11 cellular contexts compared by ENCODE assay signal in the genomic region with DNA sequence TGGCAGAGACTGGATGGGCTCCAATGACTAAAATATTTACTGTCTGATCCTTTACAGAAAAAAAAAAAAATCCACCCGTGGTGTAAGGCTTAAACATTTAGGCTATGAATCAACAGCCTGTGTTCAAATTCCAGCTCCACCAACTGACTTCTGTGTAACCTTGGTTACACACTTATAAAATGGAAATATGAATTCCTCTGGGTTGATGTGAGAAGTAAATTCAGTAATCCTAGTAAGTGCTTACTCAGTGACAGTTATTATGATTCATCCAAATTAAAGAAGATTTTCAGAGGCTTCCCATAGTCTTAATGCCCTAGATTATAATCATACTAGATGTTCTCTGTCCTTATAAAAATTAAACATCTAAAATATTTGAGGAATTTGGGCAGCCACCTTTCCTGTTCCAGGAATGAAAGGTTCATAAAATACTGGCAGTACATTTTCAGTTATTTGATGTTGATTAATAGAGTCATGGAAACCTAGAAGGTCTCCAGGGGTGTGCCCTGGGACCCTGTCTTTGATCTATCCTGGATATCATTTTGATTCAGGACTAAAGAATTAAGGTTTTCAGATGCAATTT.
DNase-seq lines count a peak whose midpoint lies in the region; ATAC-seq, FAIRE-seq and TF ChIP-seq lines count a peak whose summit lies in the region.
"Had no signal": no experiment of that assay in that cellular context is flagged by ENCODE, and none has a peak within 500 bp of the region (broad histone marks: within the 10 kb centered on the region; RNA-seq: fewer than 3 reads in every experiment).

No MANE protein-coding gene starts in this region.

- no peaks in the 10 kb centered on the region for H3K36me3 Mint-ChIP-seq in activated T-cell treated with anti-CD3 and anti-CD28 coated beads, Interleukin-2, amount 50 U/mL, for 4 hours (ENCODE audit: insufficient read depth)
- H3K36me3 Mint-ChIP-seq in activated T-cell treated with anti-CD3 and anti-CD28 coated beads, Interleukin-2, amount 50 U/mL, for 24 hours (ENCODE audit: low read depth), result no peaks in the 10 kb centered on the region
- H3K36me3 Mint-ChIP-seq in CD8-positive, alpha-beta memory T cell, result no peaks in the 10 kb centered on the region
- H3K36me3 Mint-ChIP-seq: natural killer cell treated with Interleukin-12 subunit alpha and Interleukin-12 subunit beta and Interleukin-15 and Interleukin-18, amount 100 ng/mL, for 72 hours had no signal

- in situ Hi-C loops in GM12878 (cut with MboI), result loop anchor here (10.0 kb wide), 1 partner anchor 359 kb away; no protein-coding TSS in a partner anchor

- H4K20me1 ChIP-seq in GM12878 (ENCODE audit: control insufficient read depth, insufficient read depth), result no peaks in the 10 kb centered on the region

- no peak overlapping the region for H2AFZ ChIP-seq in GM12878 (ENCODE audit: control insufficient read depth, low read depth, low read length)

- H3K27me3 ChIP-seq in GM12878 (replicated peaks in 1 of 2; ENCODE audit: control insufficient read depth in 2 of 2, insufficient read depth in 2 of 2, low read length in 1 of 2) (no peaks in the 10 kb centered on the region), testis (no peaks in the 10 kb centered on the region)
- H3K27me3 ChIP-seq in CD8-positive, alpha-beta memory T cell (ENCODE audit: insufficient read depth, low read length, poor library complexity, severe bottlenecking), result no peaks in the 10 kb centered on the region

- ATAC-seq in activated T-cell treated with anti-CD3 and anti-CD28 coated beads, Interleukin-2, amount 50 U/mL, for 4 hours, result peak; percentile 62 to 74
- ATAC-seq in GM12878, result no peak
- peak; percentile 28 for ATAC-seq in left colon

- H3K4me2 ChIP-seq in GM12878 (ENCODE audit: control insufficient read depth, insufficient read depth), result no peak overlapping the region

- H3K27ac ChIP-seq in GM12878 (ENCODE audit: control insufficient read depth, insufficient read depth) (no peak overlapping the region), testis (no peak overlapping the region)
- H3K27ac ChIP-seq in CD8-positive, alpha-beta memory T cell (ENCODE audit: low read depth, low read length), result no peak overlapping the region
- H3K27ac ChIP-seq: C4-2B had no signal

- no peak overlapping the region for H3K4me3 ChIP-seq in GM12878
- H3K4me3 ChIP-seq in CD8-positive, alpha-beta memory T cell (ENCODE audit: low read length), result no peak overlapping the region
- H3K4me3 ChIP-seq in testis, result no peak overlapping the region

- H3K9ac ChIP-seq in GM12878 (ENCODE audit: control insufficient read depth, insufficient read depth, low read length), result no peak overlapping the region

- no peak for TF ChIP-seq EP300 in GM12878 (IDR thresholded peaks at IDR 0.05; ENCODE audit: borderline replicate concordance in 1 of 2, control insufficient read depth in 1 of 2, low read depth in 2 of 2, low read length in 2 of 2)

- H3K36me3 ChIP-seq in GM12878 (ENCODE audit: control insufficient read depth in 2 of 2, insufficient read depth in 2 of 2, low read length in 1 of 2) (no peaks in the 10 kb centered on the region), testis (ENCODE audit: low read depth, missing control alignments) (no peaks in the 10 kb centered on the region)
- no peaks in the 10 kb centered on the region for H3K36me3 ChIP-seq in CD8-positive, alpha-beta memory T cell (ENCODE audit: insufficient read depth, low read length)

- no peak overlapping the region for H3K4me3 Mint-ChIP-seq in activated T-cell treated with anti-CD3 and anti-CD28 coated beads, Interleukin-2, amount 50 U/mL, for 4 hours
- no peak overlapping the region for H3K4me3 Mint-ChIP-seq in activated T-cell treated with anti-CD3 and anti-CD28 coated beads, Interleukin-2, amount 50 U/mL, for 24 hours
- H3K4me3 Mint-ChIP-seq in CD8-positive, alpha-beta memory T cell, result no peak overlapping the region
- H3K4me3 Mint-ChIP-seq: natural killer cell treated with Interleukin-12 subunit alpha and Interleukin-12 subunit beta and Interleukin-15 and Interleukin-18, amount 100 ng/mL, for 72 hours had no signal

- no peaks in the 10 kb centered on the region for H3K27me3 Mint-ChIP-seq in activated T-cell treated with anti-CD3 and anti-CD28 coated beads, Interleukin-2, amount 50 U/mL, for 4 hours (ENCODE audit: low read depth)
- no peaks in the 10 kb centered on the region for H3K27me3 Mint-ChIP-seq in activated T-cell treated with anti-CD3 and anti-CD28 coated beads, Interleukin-2, amount 50 U/mL, for 24 hours
- H3K27me3 Mint-ChIP-seq in CD8-positive, alpha-beta memory T cell, result peaks cover 0 to 2% of the 10 kb centered on the region in 2 donors
- H3K27me3 Mint-ChIP-seq: natural killer cell treated with Interleukin-12 subunit alpha and Interleukin-12 subunit beta and Interleukin-15 and Interleukin-18, amount 100 ng/mL, for 72 hours had no signal

- SMC1A ChIA-PET in GM12878 (lab: Charles Lee; ENCODE audit: uncharacterized antibody, unreplicated experiment), result interaction anchor here (1.1 kb wide), 1 partner anchor 8 kb away, joined by 3 read pairs; no protein-coding TSS in a partner anchor

- no peak for DNase-seq in activated T-cell treated with anti-CD3 and anti-CD28 coated beads, Interleukin-2, amount 50 U/mL, for 4 hours
- no peak for DNase-seq in activated T-cell treated with anti-CD3 and anti-CD28 coated beads, Interleukin-2, amount 50 U/mL, for 24 hours
- DNase-seq in GM12878 (ENCODE audit: low read depth, low spot score) (no peak), left colon (no peak), urothelium cell line (ENCODE audit: low spot score) (peak; percentile 90), testis (no peak), NCI-H1105 (lab: John Stamatoyannopoulos, UW) (no peak)
- no peak for DNase-seq in CD8-positive, alpha-beta memory T cell
- DNase-seq: substantia nigra had no signal

- TF ChIP-seq POLR2A in GM12878 (IDR thresholded peaks at IDR 0.05; ENCODE audit: low read depth, low read length) (no peak), testis (IDR thresholded peaks at IDR 0.05) (no peak)

- intact Hi-C loops in GM12878 (cut with micrococcal nuclease; ENCODE audit: unreplicated experiment) (no loop called here), left colon (cut with DNase I, micrococcal nuclease) (no loop called here), testis (cut with DNase I; ENCODE audit: low total_unique reads) (no loop called here)

- no peak for TF ChIP-seq RAD21 in GM12878 (IDR thresholded peaks at IDR 0.05; ENCODE audit: insufficient read depth, low read depth, low read length)

- no peaks in the 10 kb centered on the region for H3K9me3 Mint-ChIP-seq in activated T-cell treated with anti-CD3 and anti-CD28 coated beads, Interleukin-2, amount 50 U/mL, for 4 hours
- no peaks in the 10 kb centered on the region for H3K9me3 Mint-ChIP-seq in activated T-cell treated with anti-CD3 and anti-CD28 coated beads, Interleukin-2, amount 50 U/mL, for 24 hours
- H3K9me3 Mint-ChIP-seq in CD8-positive, alpha-beta memory T cell, result no peaks in the 10 kb centered on the region
- H3K9me3 Mint-ChIP-seq: natural killer cell treated with Interleukin-12 subunit alpha and Interleukin-12 subunit beta and Interleukin-15 and Interleukin-18, amount 100 ng/mL, for 72 hours had no signal

- TF ChIP-seq CTCF in GM12878 (IDR thresholded peaks at IDR 0.05 in 2 of 3, conservative IDR thresholded peaks at IDR 0.05 in 1 of 3; ENCODE audit: control insufficient read depth in 2 of 3, extremely low read depth in 1 of 3, insufficient read depth in 1 of 3, low read depth in 3 of 3, low read length in 3 of 3) (no peak), testis (IDR thresholded peaks at IDR 0.05) (no peak)

- H3K4me1 Mint-ChIP-seq in activated T-cell treated with anti-CD3 and anti-CD28 coated beads, Interleukin-2, amount 50 U/mL, for 4 hours (ENCODE audit: low read depth), result no peaks in the 10 kb centered on the region
- H3K4me1 Mint-ChIP-seq in activated T-cell treated with anti-CD3 and anti-CD28 coated beads, Interleukin-2, amount 50 U/mL, for 24 hours (ENCODE audit: low read depth), result peaks cover 16% of the 10 kb centered on the region
- H3K4me1 Mint-ChIP-seq in CD8-positive, alpha-beta memory T cell, result no peaks in the 10 kb centered on the region

- H3K9me3 ChIP-seq in GM12878 (replicated peaks; ENCODE audit: control insufficient read depth, insufficient read depth, low read length) (no peaks in the 10 kb centered on the region), testis (no peaks in the 10 kb centered on the region)
- H3K9me3 ChIP-seq in CD8-positive, alpha-beta memory T cell (ENCODE audit: low read length), result no peaks in the 10 kb centered on the region

- no peak for FAIRE-seq in GM12878 (lab: Jason Lieb, UNC)
- FAIRE-seq in urothelium cell line (lab: Jason Lieb, UNC), result no peak

- H3K79me2 ChIP-seq in GM12878 (ENCODE audit: control insufficient read depth, insufficient read depth, low read length), result no peaks in the 10 kb centered on the region

- no peak overlapping the region for H3K27ac Mint-ChIP-seq in activated T-cell treated with anti-CD3 and anti-CD28 coated beads, Interleukin-2, amount 50 U/mL, for 24 hours
- H3K27ac Mint-ChIP-seq in CD8-positive, alpha-beta memory T cell, result no peak overlapping the region

- POLR2A ChIA-PET in GM12878 (lab: Charles Lee), result interaction anchor here (0.6 to 1.3 kb wide), 2 partner anchors 14 to 19 kb away, joined by 3 to 4 read pairs; no protein-coding TSS in a partner anchor
- POLR2A ChIA-PET in CD8-positive, alpha-beta memory T cell (lab: Charles Lee), result no interaction called here

- CTCF ChIA-PET in GM12878 (lab: Yijun Ruan, JAX), result interaction anchor here (1.0 to 1.5 kb wide), 2 partner anchors 12 to 166 kb away, joined by 3 to 7 read pairs; no protein-coding TSS in a partner anchor
- CTCF ChIA-PET in CD8-positive, alpha-beta memory T cell (lab: Charles Lee), result interaction anchor here (1.8 kb wide), 1 partner anchor 17 kb away, joined by 4 read pairs; no protein-coding TSS in a partner anchor

- 71% methylated on average over 1 of the region's 1 CpG for WGBS in GM12878 (ENCODE audit: insufficient coverage, insufficient replicate concordance, low lambda C conversion rate, missing lambda C conversion rate)
- WGBS in testis, 2 donors, result 32 to 46% methylated on average over 1 of the region's 1 CpG

- no TSS peak for BruUV-seq in GM12878 (replicated peaks; lab: Mats Ljungman, UMichigan)

- H3K4me1 ChIP-seq in GM12878 (ENCODE audit: control insufficient read depth, insufficient read depth, low read length) (no peaks in the 10 kb centered on the region), testis (no peaks in the 10 kb centered on the region)
- no peaks in the 10 kb centered on the region for H3K4me1 ChIP-seq in CD8-positive, alpha-beta memory T cell (ENCODE audit: insufficient read depth, low read length)

- RAD21 ChIA-PET in GM12878 (lab: Charles Lee; ENCODE audit: unreplicated experiment), result no interaction called here

TF ChIP-seq in GM12878, 131 proteins besides CTCF, POLR2A, EP300 and RAD21 (continues in another document):
- TF ChIP-seq ZNF24 (IDR thresholded peaks at IDR 0.05), result no peak
- TF ChIP-seq RELA (IDR thresholded peaks at IDR 0.05; ENCODE audit: borderline replicate concordance, partially characterized antibody), result no peak
- TF ChIP-seq SUPT20H (IDR thresholded peaks at IDR 0.05; ENCODE audit: borderline replicate concordance, control insufficient read depth, low read depth, low read length), result no peak
- TF ChIP-seq NR2C2 (IDR thresholded peaks at IDR 0.05; ENCODE audit: borderline replicate concordance, control insufficient read depth, insufficient read length, low read depth), result no peak
- TF ChIP-seq SIX5 (IDR thresholded peaks at IDR 0.05; ENCODE audit: low read depth, low read length, severe bottlenecking), result no peak
